1 cellular context compared by ENCODE assay signal in the genomic region with DNA sequence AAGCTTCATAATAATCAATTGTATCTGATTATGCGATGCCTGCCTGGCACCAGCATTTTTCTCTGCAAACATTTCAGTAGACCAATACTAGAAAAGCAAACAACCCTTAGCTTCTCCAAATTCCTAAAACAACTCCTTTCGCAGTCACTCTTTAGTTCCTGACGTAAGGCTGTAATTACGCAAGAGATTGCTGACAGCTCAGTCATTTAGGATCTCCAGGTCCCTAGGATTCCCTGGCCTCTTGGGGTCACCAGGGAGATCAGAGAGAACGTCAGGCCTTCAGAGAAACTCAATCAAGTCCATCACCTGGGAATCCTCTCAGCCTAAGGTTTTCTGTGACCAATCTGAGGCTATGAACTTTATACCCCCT.
A peak's percentile ranks its signal among the peaks of the same experiment; 100 is the strongest.
TF ChIP-seq lines count a peak whose summit lies in the region.

No MANE protein-coding gene starts in this region.

TF ChIP-seq in A549, 52 proteins besides CTCF, POLR2A, EP300 and RAD21 (continued from another document):
- TF ChIP-seq, protein P1, sequence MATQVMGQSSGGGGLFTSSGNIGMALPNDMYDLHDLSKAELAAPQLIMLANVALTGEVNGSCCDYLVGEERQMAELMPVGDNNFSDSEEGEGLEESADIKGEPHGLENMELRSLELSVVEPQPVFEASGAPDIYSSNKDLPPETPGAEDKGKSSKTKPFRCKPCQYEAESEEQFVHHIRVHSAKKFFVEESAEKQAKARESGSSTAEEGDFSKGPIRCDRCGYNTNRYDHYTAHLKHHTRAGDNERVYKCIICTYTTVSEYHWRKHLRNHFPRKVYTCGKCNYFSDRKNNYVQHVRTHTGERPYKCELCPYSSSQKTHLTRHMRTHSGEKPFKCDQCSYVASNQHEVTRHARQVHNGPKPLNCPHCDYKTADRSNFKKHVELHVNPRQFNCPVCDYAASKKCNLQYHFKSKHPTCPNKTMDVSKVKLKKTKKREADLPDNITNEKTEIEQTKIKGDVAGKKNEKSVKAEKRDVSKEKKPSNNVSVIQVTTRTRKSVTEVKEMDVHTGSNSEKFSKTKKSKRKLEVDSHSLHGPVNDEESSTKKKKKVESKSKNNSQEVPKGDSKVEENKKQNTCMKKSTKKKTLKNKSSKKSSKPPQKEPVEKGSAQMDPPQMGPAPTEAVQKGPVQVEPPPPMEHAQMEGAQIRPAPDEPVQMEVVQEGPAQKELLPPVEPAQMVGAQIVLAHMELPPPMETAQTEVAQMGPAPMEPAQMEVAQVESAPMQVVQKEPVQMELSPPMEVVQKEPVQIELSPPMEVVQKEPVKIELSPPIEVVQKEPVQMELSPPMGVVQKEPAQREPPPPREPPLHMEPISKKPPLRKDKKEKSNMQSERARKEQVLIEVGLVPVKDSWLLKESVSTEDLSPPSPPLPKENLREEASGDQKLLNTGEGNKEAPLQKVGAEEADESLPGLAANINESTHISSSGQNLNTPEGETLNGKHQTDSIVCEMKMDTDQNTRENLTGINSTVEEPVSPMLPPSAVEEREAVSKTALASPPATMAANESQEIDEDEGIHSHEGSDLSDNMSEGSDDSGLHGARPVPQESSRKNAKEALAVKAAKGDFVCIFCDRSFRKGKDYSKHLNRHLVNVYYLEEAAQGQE (IDR thresholded peaks at IDR 0.05) = no peak
- TF ChIP-seq, protein P2, sequence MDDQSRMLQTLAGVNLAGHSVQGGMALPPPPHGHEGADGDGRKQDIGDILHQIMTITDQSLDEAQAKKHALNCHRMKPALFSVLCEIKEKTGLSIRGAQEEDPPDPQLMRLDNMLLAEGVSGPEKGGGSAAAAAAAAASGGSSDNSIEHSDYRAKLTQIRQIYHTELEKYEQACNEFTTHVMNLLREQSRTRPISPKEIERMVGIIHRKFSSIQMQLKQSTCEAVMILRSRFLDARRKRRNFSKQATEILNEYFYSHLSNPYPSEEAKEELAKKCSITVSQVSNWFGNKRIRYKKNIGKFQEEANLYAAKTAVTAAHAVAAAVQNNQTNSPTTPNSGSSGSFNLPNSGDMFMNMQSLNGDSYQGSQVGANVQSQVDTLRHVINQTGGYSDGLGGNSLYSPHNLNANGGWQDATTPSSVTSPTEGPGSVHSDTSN (IDR thresholded peaks at IDR 0.05) = peak; percentile 90
- peak; percentile 99 to 100 for TF ChIP-seq CEBPB (IDR thresholded peaks at IDR 0.05)
- TF ChIP-seq MAFK (IDR thresholded peaks at IDR 0.05; ENCODE audit: partially characterized antibody) = peak; percentile 22
- TF ChIP-seq SMC3 (IDR thresholded peaks at IDR 0.05) = peak; percentile 45
- TF ChIP-seq BHLHE40 (IDR thresholded peaks at IDR 0.05; ENCODE audit: low read depth, low read length) = peak; percentile 13; the same call in 1 of the 2 replicates
- TF ChIP-seq, protein P3, sequence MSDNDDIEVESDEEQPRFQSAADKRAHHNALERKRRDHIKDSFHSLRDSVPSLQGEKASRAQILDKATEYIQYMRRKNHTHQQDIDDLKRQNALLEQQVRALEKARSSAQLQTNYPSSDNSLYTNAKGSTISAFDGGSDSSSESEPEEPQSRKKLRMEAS (IDR thresholded peaks at IDR 0.05) = peak; percentile 82
